9 cellular contexts compared by ENCODE assay signal in the genomic region with DNA sequence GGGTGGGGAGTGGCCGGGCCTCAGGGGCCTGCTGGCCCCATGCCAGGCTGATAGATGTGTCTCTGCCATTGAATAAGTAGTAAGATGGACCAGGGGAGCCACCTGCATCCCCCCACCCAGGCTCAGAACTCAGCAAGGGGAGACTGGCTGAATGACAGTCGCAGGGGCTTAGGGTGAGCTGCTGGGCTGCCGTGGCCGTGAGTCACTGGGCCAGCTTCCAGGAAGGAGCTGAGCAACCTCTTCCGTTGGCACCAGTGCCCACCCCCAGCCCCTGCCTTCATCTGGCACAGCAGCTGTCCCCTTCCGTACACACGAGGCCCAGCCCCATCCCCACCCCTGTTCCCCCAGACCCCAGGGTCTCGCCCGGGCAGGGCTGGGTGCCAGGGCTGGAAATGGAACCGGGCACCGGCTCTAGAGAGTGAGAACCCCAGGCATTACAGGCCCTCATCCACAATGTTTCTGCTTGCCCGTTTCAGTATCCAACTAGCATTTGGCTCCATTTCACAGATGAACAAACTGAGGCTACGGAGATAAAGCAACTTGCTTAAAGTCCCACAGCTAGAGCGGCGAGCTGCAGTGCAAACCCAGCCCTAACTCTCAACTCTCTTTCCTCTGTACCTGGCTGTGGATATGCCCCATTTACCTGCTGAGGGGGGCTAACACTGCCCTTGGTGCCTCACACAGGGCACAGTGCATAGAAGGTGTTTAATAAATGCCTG. TPM values are rescaled to one million over a fixed set of nuclear protein-coding genes. Genes with fewer than 3 reads are reported as not detected.
DNase-seq lines count a peak whose midpoint lies in the region; ATAC-seq and TF ChIP-seq lines count a peak whose summit lies in the region.
"Had no signal": no experiment of that assay in that cellular context is flagged by ENCODE, and none has a peak within 500 bp of the region (broad histone marks: within the 10 kb centered on the region; RNA-seq: fewer than 3 reads in every experiment).

No MANE protein-coding gene starts in this region.

- TF ChIP-seq CTCF in Panc1 (IDR thresholded peaks at IDR 0.05) (no peak), epithelial cell of esophagus (IDR thresholded peaks at IDR 0.05; ENCODE audit: insufficient read depth, low read depth, low read length, missing control alignments) (no peak), retinal pigment epithelial cell (conservative IDR thresholded peaks at IDR 0.05; ENCODE audit: low read depth, low read length) (no peak)

- no TSS peak for BruUV-seq in Panc1 (replicated peaks; lab: Mats Ljungman, UMichigan)

- intact Hi-C loops in Panc1 (cut with micrococcal nuclease; ENCODE audit: unreplicated experiment): loop anchor here (2.0 to 10.0 kb wide), 2 partner anchors 142 to 284 kb away; no protein-coding TSS in a partner anchor

- peak; percentile 75 for ATAC-seq in Panc1
- no peak for ATAC-seq in GM21360 (IDR thresholded peaks at IDR 0.05; ENCODE audit: unreplicated experiment)

- DNase-seq in H4 (ENCODE audit: low spot score): peak; percentile 70
- no peak for DNase-seq in Panc1 (ENCODE audit: low read depth, low spot score)
- peak; percentile 78 for DNase-seq in epithelial cell of esophagus (ENCODE audit: low read depth)
- DNase-seq in retinal pigment epithelial cell (ENCODE audit: low read depth): peak; percentile 67
- DNase-seq in activated CD4-positive, alpha-beta T cell treated with anti-CD3 and anti-CD28 coated beads for 48 hours: no peak
- no peak for DNase-seq in GM19238 (ENCODE audit: insufficient read length, low spot score)
- no peak for DNase-seq in activated T-cell treated with anti-CD3 and anti-CD28 coated beads for 4 hours

- CTCF ChIA-PET in Panc1 (lab: Charles Lee): interaction anchor here (0.6 to 1.8 kb wide), 5 partner anchors 9 to 281 kb away, joined by 3 to 12 read pairs (median 4); no protein-coding TSS in a partner anchor

- in situ Hi-C loops in Panc1 (cut with HindIII; ENCODE audit: low pct_unique_long_range_greater_than_20kb, low sequenced_read_pairs): no loop called here

- POLR2A ChIA-PET in Panc1 (lab: Charles Lee): no interaction called here

- H3K9me3 ChIP-seq in Panc1 (ENCODE audit: control insufficient read depth, insufficient read depth, low read depth, low read length): no peaks in the 10 kb centered on the region

- H3K4me3 ChIP-seq in Panc1 (ENCODE audit: low read depth in 2 of 2, low read length in 2 of 2) (no peak overlapping the region), epithelial cell of esophagus (ENCODE audit: low read length) (no peak overlapping the region), retinal pigment epithelial cell (ENCODE audit: low read length) (no peak overlapping the region)

- no peaks in the 10 kb centered on the region for H3K27me3 ChIP-seq in Panc1 (ENCODE audit: control insufficient read depth, insufficient read depth, low read length)

- H3K4me1 ChIP-seq in Panc1 (ENCODE audit: control insufficient read depth, insufficient read depth, low read length): peaks cover 37% of the 10 kb centered on the region

- peak overlapping the region; percentile 44; the same call in 1 of the 2 replicates for H3K27ac ChIP-seq in Panc1 (ENCODE audit: low read length)

- no peaks in the 10 kb centered on the region for H3K36me3 ChIP-seq in Panc1 (ENCODE audit: control insufficient read depth, insufficient read depth, low read length)

RNA-seq across cellular contexts. Expression of gene WNT4, which starts 10.2 kb away (rescaled TPM):
- total RNA-seq in H4 (2014; rRNA removed; shearing (Covaris generic)): 0.04 TPM in 1 of 2 replicates, not detected in the other
- total RNA-seq in Panc1 (2021; ENCODE audit: unreplicated experiment): 0.92 TPM
- 3.1 TPM for polyA plus RNA-seq in Panc1 (2012; ENCODE audit: insufficient read length)
- total RNA-seq: naive thymus-derived CD8-positive, alpha-beta T cell had no signal
- polyA plus RNA-seq: naive thymus-derived CD8-positive, alpha-beta T cell had no signal

Comparison
In these comparisons a context has a peak if more than half of its experiments do, and no peak if none do; other contexts are left out.
1. DNase-seq: peak in H4 (single experiment), epithelial cell of esophagus (single experiment) and retinal pigment epithelial cell (single experiment); none in Panc1 (single experiment), activated CD4-positive, alpha-beta T cell treated with anti-CD3 and anti-CD28 coated beads for 48 hours (single experiment), GM19238 (single experiment) and activated T-cell treated with anti-CD3 and anti-CD28 coated beads for 4 hours (single experiment).